In genomic region chr12:131895640-131896079, GRCh38 we compare ENCODE assay signal across 8 cellular contexts. TPM values are rescaled to one million over a fixed set of nuclear protein-coding genes. Genes with fewer than 3 reads are reported as not detected.
DNase-seq lines count a peak whose midpoint lies in the region; ATAC-seq and TF ChIP-seq lines count a peak whose summit lies in the region.

No MANE protein-coding gene starts in this region.

- H2BK12ac ChIP-seq in H9 (ENCODE audit: insufficient read length, low read depth, low read length): no peak overlapping the region

- peaks cover 3% of the 10 kb centered on the region for H3K36me3 Mint-ChIP-seq in CD4-positive, CD25-positive, alpha-beta regulatory T cell
- peaks cover 9 to 16% (median 11%) of the 10 kb centered on the region in 3 experiments; a peak in 6 of 7 replicates for H3K36me3 Mint-ChIP-seq in H9 (ENCODE audit: insufficient read depth in 1 of 3, low read depth in 3 of 3)
- no peaks in the 10 kb centered on the region for H3K36me3 Mint-ChIP-seq in T-helper 1 cell treated with Interleukin-12 subunit alpha and Interleukin-12 subunit beta and Interleukin-4 antibody, amounts not matched to agents 30 μg/mL and 1 μg/mL, for 36 hours (ENCODE audit: low read depth)

- no peak overlapping the region for H3K4ac ChIP-seq in H9 (ENCODE audit: low read depth, low read length)

- H3K27me3 ChIP-seq in CD4-positive, CD25-positive, alpha-beta regulatory T cell (ENCODE audit: control insufficient read depth, insufficient read depth, low read length): no peaks in the 10 kb centered on the region
- H3K27me3 ChIP-seq in H9 (ENCODE audit: insufficient read depth, low read length) (no peaks in the 10 kb centered on the region), esophagus muscularis mucosa (no peaks in the 10 kb centered on the region)

- H2BK120ac ChIP-seq in H9 (ENCODE audit: low read depth, low read length, poor library complexity, severe bottlenecking): no peak overlapping the region

- H3T11ph ChIP-seq in H9 (ENCODE audit: low read length): no peak overlapping the region

- TF ChIP-seq POLR2A in esophagus muscularis mucosa (IDR thresholded peaks at IDR 0.05; ENCODE audit: low read depth): no peak

- intact Hi-C loops in esophagus muscularis mucosa (cut with DNase I): loop anchor here (5.0 kb wide), 1 partner anchor 52 kb away; the partner anchor contains the start of gene EP400

- no peaks in the 10 kb centered on the region for H3K9me3 Mint-ChIP-seq in CD4-positive, CD25-positive, alpha-beta regulatory T cell
- H3K9me3 Mint-ChIP-seq in H9: peaks cover 0 to 3% of the 10 kb centered on the region in 2 experiments; a peak in 2 of 5 replicates
- H3K9me3 Mint-ChIP-seq in T-helper 1 cell treated with Interleukin-12 subunit alpha and Interleukin-12 subunit beta and Interleukin-4 antibody, amounts not matched to agents 30 μg/mL and 1 μg/mL, for 36 hours: no peaks in the 10 kb centered on the region

- no peaks in the 10 kb centered on the region for H3K27me3 Mint-ChIP-seq in CD4-positive, CD25-positive, alpha-beta regulatory T cell
- no peaks in the 10 kb centered on the region for H3K27me3 Mint-ChIP-seq in H9 (ENCODE audit: low read depth)
- H3K27me3 Mint-ChIP-seq in T-helper 1 cell treated with Interleukin-12 subunit alpha and Interleukin-12 subunit beta and Interleukin-4 antibody, amounts not matched to agents 30 μg/mL and 1 μg/mL, for 36 hours (ENCODE audit: low read depth): no peaks in the 10 kb centered on the region

- H3K4me3 ChIP-seq in CD4-positive, CD25-positive, alpha-beta regulatory T cell (ENCODE audit: low read depth, low read length): peak overlapping the region; percentile 37
- H3K4me3 ChIP-seq in esophagus muscularis mucosa: peak overlapping the region; percentile 67 to 82 (median 69)
- peak overlapping the region; percentile 61 for H3K4me3 ChIP-seq in retinal pigment epithelial cell (ENCODE audit: low read length)

- H2BK15ac ChIP-seq in H9 (ENCODE audit: low read depth, low read length): no peak overlapping the region

- no peak for TF ChIP-seq EP300 in esophagus muscularis mucosa (IDR thresholded peaks at IDR 0.05)

- peak overlapping the region; percentile 61 for H3K4me2 ChIP-seq in H9 (ENCODE audit: insufficient read depth, insufficient read length, low read length)

- no CpG with 5 or more reads among the region's 12 CpGs for WGBS in H9 (ENCODE audit: extremely low coverage, insufficient read length, low lambda C conversion rate)
- WGBS in esophagus muscularis mucosa: 0% methylated on average over 4 of the region's 12 CpGs

- peaks cover 18% of the 10 kb centered on the region for H3K4me1 ChIP-seq in CD4-positive, CD25-positive, alpha-beta regulatory T cell (ENCODE audit: control insufficient read depth, insufficient read depth, low read length, poor library complexity, severe bottlenecking)
- no peaks in the 10 kb centered on the region for H3K4me1 ChIP-seq in H9 (ENCODE audit: insufficient read depth, low read length)
- H3K4me1 ChIP-seq in esophagus muscularis mucosa: peaks cover 34 to 61% (median 54%) of the 10 kb centered on the region in 4 donors

- TF ChIP-seq CTCF in H9 (conservative IDR thresholded peaks at IDR 0.05) (no peak), esophagus muscularis mucosa (IDR thresholded peaks at IDR 0.05) (no peak), retinal pigment epithelial cell (conservative IDR thresholded peaks at IDR 0.05; ENCODE audit: low read depth, low read length) (no peak)

- no peaks in the 10 kb centered on the region for H3K36me3 ChIP-seq in CD4-positive, CD25-positive, alpha-beta regulatory T cell (ENCODE audit: control insufficient read depth, insufficient read depth, low read length)
- H3K36me3 ChIP-seq in esophagus muscularis mucosa: peaks cover 0 to 24% (median 16%) of the 10 kb centered on the region in 4 donors

- no peak overlapping the region for H4K5ac ChIP-seq in H9 (ENCODE audit: insufficient read length, low read depth, low read length)

- ATAC-seq in CD4-positive, CD25-positive, alpha-beta regulatory T cell (ENCODE audit: low read depth in 2 of 2): peak in 1 of 2 donors; percentile 5

- peak in 1 of 3 donors; percentile 67 for DNase-seq in CD4-positive, CD25-positive, alpha-beta regulatory T cell
- peak; percentile 39 for DNase-seq in H9
- DNase-seq in esophagus muscularis mucosa (ENCODE audit: extremely low spot score): no peak
- no peak for DNase-seq in retinal pigment epithelial cell (ENCODE audit: low read depth)
- no peak for DNase-seq in HCEC 1CT
- no peak for DNase-seq in NCI-H187 treated with DMSO at 0.1 percent for 48 hours (lab: John Stamatoyannopoulos, UW)
- no peak for DNase-seq in cortex of kidney (lab: John Stamatoyannopoulos, UW)

- H3K56ac ChIP-seq in H9 (ENCODE audit: insufficient read length, low read depth, low read length): no peak overlapping the region

- H3K4me1 Mint-ChIP-seq in CD4-positive, CD25-positive, alpha-beta regulatory T cell: peaks cover 0 to 31% (median 7%) of the 10 kb centered on the region in 4 donors
- peaks cover 11 to 23% of the 10 kb centered on the region in 2 experiments for H3K4me1 Mint-ChIP-seq in H9
- peaks cover 6% of the 10 kb centered on the region for H3K4me1 Mint-ChIP-seq in T-helper 1 cell treated with Interleukin-12 subunit alpha and Interleukin-12 subunit beta and Interleukin-4 antibody, amounts not matched to agents 30 μg/mL and 1 μg/mL, for 36 hours (ENCODE audit: low read depth)

- H3K9ac ChIP-seq in H9 (ENCODE audit: extremely low read depth, insufficient read length, low read length): peak overlapping the region; percentile 6

- no peak overlapping the region for H3K18ac ChIP-seq in H9 (ENCODE audit: insufficient read length, low read depth, low read length)

- no peak overlapping the region for H2BK20ac ChIP-seq in H9 (ENCODE audit: low read depth, low read length, poor library complexity, severe bottlenecking)

- no peak overlapping the region for H2BK5ac ChIP-seq in H9 (ENCODE audit: insufficient read length, low read length)

- H4K8ac ChIP-seq in H9 (replicated peaks; ENCODE audit: insufficient read length, low read depth, low read length): no peak overlapping the region

- H3K23me2 ChIP-seq in H9 (ENCODE audit: insufficient read length, low read depth, low read length, poor library complexity, severe bottlenecking): peaks cover 7% of the 10 kb centered on the region

- H3K14ac ChIP-seq in H9 (ENCODE audit: insufficient read depth, low read length): no peak overlapping the region

- no peaks in the 10 kb centered on the region for H4K20me1 ChIP-seq in H9 (ENCODE audit: control insufficient read depth, insufficient read depth, insufficient read length)

- H3K79me2 ChIP-seq in H9 (ENCODE audit: insufficient read depth, low read length): no peaks in the 10 kb centered on the region

- H2AFZ ChIP-seq in H9 (ENCODE audit: low read length): no peak overlapping the region

- H3K9me3 ChIP-seq in CD4-positive, CD25-positive, alpha-beta regulatory T cell (ENCODE audit: control insufficient read depth in 2 of 2, low read length in 2 of 2): no peaks in the 10 kb centered on the region
- H3K9me3 ChIP-seq in H9 (ENCODE audit: control insufficient read depth, low read depth, low read length) (no peaks in the 10 kb centered on the region), esophagus muscularis mucosa (no peaks in the 10 kb centered on the region)

- H3K23ac ChIP-seq in H9 (ENCODE audit: insufficient read length, low read depth, low read length): no peak overlapping the region

- H3K27ac ChIP-seq in CD4-positive, CD25-positive, alpha-beta regulatory T cell (ENCODE audit: insufficient read depth, low read length, poor library complexity, severe bottlenecking): peak overlapping the region; percentile 60
- H3K27ac ChIP-seq in H9 (ENCODE audit: insufficient read length, low read depth, low read length) (no peak overlapping the region), esophagus muscularis mucosa (replicated peaks in 1 of 4) (peak overlapping the region; percentile 95 to 99 (median 98))

- no peaks in the 10 kb centered on the region for H3K79me1 ChIP-seq in H9 (ENCODE audit: insufficient read depth, low read depth, low read length, poor library complexity, severe bottlenecking)

- H4K91ac ChIP-seq in H9 (ENCODE audit: insufficient read length, low read depth, low read length): no peak overlapping the region

- no peak overlapping the region for H2AK5ac ChIP-seq in H9 (ENCODE audit: insufficient read length, low read length)

- H3K27ac Mint-ChIP-seq in CD4-positive, CD25-positive, alpha-beta regulatory T cell: peak overlapping the region; percentile 23 to 93 (median 81)
- H3K27ac Mint-ChIP-seq in H9: peak overlapping the region; percentile 74 to 85 (median 80); a peak in 5 of 7 replicates
- peak overlapping the region; percentile 82 for H3K27ac Mint-ChIP-seq in T-helper 1 cell treated with Interleukin-12 subunit alpha and Interleukin-12 subunit beta and Interleukin-4 antibody, amounts not matched to agents 30 μg/mL and 1 μg/mL, for 36 hours

- peak overlapping the region; percentile 88 to 94 (median 93) for H3K4me3 Mint-ChIP-seq in CD4-positive, CD25-positive, alpha-beta regulatory T cell
- H3K4me3 Mint-ChIP-seq in H9: peak overlapping the region; percentile 75 to 88
- H3K4me3 Mint-ChIP-seq in T-helper 1 cell treated with Interleukin-12 subunit alpha and Interleukin-12 subunit beta and Interleukin-4 antibody, amounts not matched to agents 30 μg/mL and 1 μg/mL, for 36 hours: peak overlapping the region; percentile 84

RNA-seq across cellular contexts. Expression of gene ULK1, which starts 1.2 kb away (rescaled TPM):
- 90.0 TPM for total RNA-seq in CD4-positive, CD25-positive, alpha-beta regulatory T cell
- under 1 TPM; 0.20 to 0.48 (median 0.46) TPM for polyA plus RNA-seq in CD4-positive, CD25-positive, alpha-beta regulatory T cell
- total RNA-seq in H9 (2021) (52.7 and 57.2 TPM in 2 replicates), esophagus muscularis mucosa (10 to 100 TPM; 18.4 to 37.5 (median 26.9) TPM)

RNA-seq across cellular contexts. Expression of gene PUS1, which starts 33.4 kb away (rescaled TPM):
- 26.0 TPM for total RNA-seq in CD4-positive, CD25-positive, alpha-beta regulatory T cell
- 10 to 100 TPM; 14.0 to 18.6 (median 17.3) TPM for polyA plus RNA-seq in CD4-positive, CD25-positive, alpha-beta regulatory T cell
- total RNA-seq in H9 (2021) (116 and 117 TPM in 2 replicates), esophagus muscularis mucosa (10 to 100 TPM; 14.7 to 23.3 (median 19.5) TPM)

RNA-seq across cellular contexts. Expression of gene EP400, which starts 54.1 kb away (rescaled TPM):
- total RNA-seq in CD4-positive, CD25-positive, alpha-beta regulatory T cell: 77.9 TPM
- polyA plus RNA-seq in CD4-positive, CD25-positive, alpha-beta regulatory T cell: 1 to 10 TPM; 1.2 to 2.1 (median 1.6) TPM
- total RNA-seq in H9 (2021) (53.3 and 61.7 TPM in 2 replicates), esophagus muscularis mucosa (10 to 100 TPM; 16.9 to 31.1 (median 22.4) TPM)
